ENCODE assay signal across 11 cellular contexts in the genomic region with DNA sequence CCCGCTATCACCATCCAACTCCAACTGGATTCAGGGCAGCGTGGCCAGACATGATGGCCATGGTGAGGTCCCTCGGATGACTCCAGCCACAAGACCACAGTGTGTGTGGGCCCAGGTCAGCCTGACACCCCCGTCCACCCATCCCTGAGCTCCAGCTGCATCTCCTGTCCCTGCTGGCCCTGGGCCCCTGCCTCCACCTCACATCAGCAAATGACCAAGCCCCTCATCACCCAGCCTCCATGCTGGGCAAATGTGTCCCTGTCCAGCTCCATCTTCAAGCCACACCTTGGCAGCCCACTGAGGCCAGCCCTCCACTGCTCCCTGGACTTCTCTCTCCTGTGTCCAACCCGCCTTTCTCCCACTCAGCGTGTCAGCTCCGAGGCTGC. TPM values are rescaled to one million over a fixed set of nuclear protein-coding genes. Genes with fewer than 3 reads are reported as not detected.
DNase-seq lines count a peak whose midpoint lies in the region; TF ChIP-seq lines count a peak whose summit lies in the region.
"Had no signal": no experiment of that assay in that cellular context is flagged by ENCODE, and none has a peak within 500 bp of the region (broad histone marks: within the 10 kb centered on the region; RNA-seq: fewer than 3 reads in every experiment).

No MANE protein-coding gene starts in this region.

- intact Hi-C loops in OCI-LY7 (cut with micrococcal nuclease; ENCODE audit: unreplicated experiment) (no loop called here), ovary (cut with DNase I) (no loop called here)

- CTCF ChIA-PET in OCI-LY7 (lab: Charles Lee; ENCODE audit: unreplicated experiment) = no interaction called here

- DNase-seq in GM06990 (ENCODE audit: extremely low read depth, insufficient read length) (no peak), OCI-LY7 (ENCODE audit: low spot score) (no peak), endothelial cell (ENCODE audit: low spot score) (no peak), NCI-H187 treated with DMSO at 0.1 percent for 48 hours (lab: John Stamatoyannopoulos, UW) (no peak), ovary (no peak), NCI-H2227 (lab: John Stamatoyannopoulos, UW; ENCODE audit: unreplicated experiment) (no peak)
- DNase-seq: DMS53, Karpas-422 had no signal

- H3K4me3 Mint-ChIP-seq in endothelial cell (ENCODE audit: unreplicated experiment) = peak overlapping the region; percentile 82

- H3K27me3 Mint-ChIP-seq in endothelial cell (ENCODE audit: unreplicated experiment) = peaks cover 13% of the 10 kb centered on the region

- H2AFZ ChIP-seq in OCI-LY7 (ENCODE audit: low read length) = no peak overlapping the region

- H3K4me1 ChIP-seq in OCI-LY7 (ENCODE audit: insufficient read depth, low read length, poor library complexity, severe bottlenecking) = peaks cover 42% of the 10 kb centered on the region
- no peaks in the 10 kb centered on the region for H3K4me1 ChIP-seq in ovary (ENCODE audit: insufficient read depth)

- H3K4me3 ChIP-seq in GM06990 (replicated peaks; ENCODE audit: low read depth, low read length) = peak overlapping the region; percentile 90
- no peak overlapping the region for H3K4me3 ChIP-seq in OCI-LY7 (ENCODE audit: low read depth, low read length, poor library complexity, severe bottlenecking)
- H3K4me3 ChIP-seq in skin epidermis = peak overlapping the region in 3 of 7 experiments; percentile 8 to 31 (median 26)
- H3K4me3 ChIP-seq in ovary = no peak overlapping the region

- peak overlapping the region; percentile 10; the same call in 1 of the 2 replicates for H3K4me2 ChIP-seq in OCI-LY7 (ENCODE audit: low read length)

- TF ChIP-seq CTCF in GM06990 (IDR thresholded peaks at IDR 0.05; ENCODE audit: insufficient read depth, low read length, poor library complexity, severe bottlenecking) = no peak
- no peak for TF ChIP-seq CTCF in OCI-LY7 (conservative IDR thresholded peaks at IDR 0.05; ENCODE audit: low read length)
- no peak for TF ChIP-seq CTCF in endothelial cell (IDR thresholded peaks at IDR 0.05; ENCODE audit: unreplicated experiment)
- no peak for TF ChIP-seq CTCF in ovary (IDR thresholded peaks at IDR 0.05)

- no TSS peak for BruUV-seq in OCI-LY7 (replicated peaks; lab: Mats Ljungman, UMichigan)

- no peaks in the 10 kb centered on the region for H4K20me1 ChIP-seq in OCI-LY7 (ENCODE audit: insufficient read depth, low read length)

- no peaks in the 10 kb centered on the region for H3K9me3 ChIP-seq in OCI-LY7 (ENCODE audit: low read length)
- no peaks in the 10 kb centered on the region for H3K9me3 ChIP-seq in ovary

- H3K27ac Mint-ChIP-seq in endothelial cell (ENCODE audit: unreplicated experiment) = peak overlapping the region; percentile 65

- 68 to 80% (median 75%) methylated on average over 7 of the region's 7 CpGs for WGBS in ovary, 3 donors

- no peak for TF ChIP-seq POLR2A in ovary (IDR thresholded peaks at IDR 0.05)

- POLR2A ChIA-PET in OCI-LY7 (lab: Charles Lee) = no interaction called here

- H3K27ac ChIP-seq in OCI-LY7 (ENCODE audit: low read depth, low read length, poor library complexity, severe bottlenecking) (no peak overlapping the region), skin epidermis (peak overlapping the region in 17 of 21 experiments; percentile 38 to 96 (median 74)), ovary (no peak overlapping the region)

- H3K9me2 ChIP-seq in OCI-LY7 (ENCODE audit: insufficient read depth, low read length) = no peaks in the 10 kb centered on the region

- peaks cover 20% of the 10 kb centered on the region for H3K4me1 Mint-ChIP-seq in endothelial cell (ENCODE audit: unreplicated experiment)

- no peaks in the 10 kb centered on the region for H3K9me3 Mint-ChIP-seq in endothelial cell (ENCODE audit: unreplicated experiment)

- H3K79me2 ChIP-seq in OCI-LY7 (ENCODE audit: insufficient read depth, low read depth, low read length) = no peaks in the 10 kb centered on the region

- peaks cover 4% of the 10 kb centered on the region for H3K36me3 Mint-ChIP-seq in endothelial cell (ENCODE audit: low read depth, unreplicated experiment)

- peaks cover 23% of the 10 kb centered on the region for H3K36me3 ChIP-seq in GM06990 (ENCODE audit: control insufficient read depth, insufficient read depth, low read length)
- H3K36me3 ChIP-seq in OCI-LY7 (ENCODE audit: insufficient read depth, low read length) = no peaks in the 10 kb centered on the region
- H3K36me3 ChIP-seq in ovary = no peaks in the 10 kb centered on the region

- TF ChIP-seq EP300 in ovary (IDR thresholded peaks at IDR 0.05) = no peak

- no peaks in the 10 kb centered on the region for H3K27me3 ChIP-seq in GM06990 (replicated peaks; ENCODE audit: control insufficient read depth, insufficient read depth, low read length)
- no peaks in the 10 kb centered on the region for H3K27me3 ChIP-seq in ovary

RNA-seq across cellular contexts. Expression of a gene that starts 3.2 kb away (rescaled TPM):
- total RNA-seq in OCI-LY7 (2014; rRNA removed; shearing (Covaris generic)) = 0.10 and 1.0 TPM in 2 replicates
- total RNA-seq in OCI-LY7 (2022) (1.9 and 3.0 TPM in 2 replicates), endothelial cell (ENCODE audit: unreplicated experiment) (not detected), ovary (1 to 10 TPM in 1 of 7 donors, under 1 TPM in 6; 0.35 to 2.0 (median 0.79) TPM)
- under 1 TPM; 0.27 to 0.45 TPM for polyA plus RNA-seq in ovary
- polyA plus RNA-seq: fibroblast of lung, neural cell had no signal

RNA-seq across cellular contexts. Expression of a gene that starts 41.2 kb away (rescaled TPM):
- 109 and 110 TPM in 2 replicates for total RNA-seq in OCI-LY7 (2014; rRNA removed; shearing (Covaris generic))
- total RNA-seq in OCI-LY7 (2022) (74.0 and 79.5 TPM in 2 replicates), endothelial cell (ENCODE audit: unreplicated experiment) (40.1 TPM), ovary (1 to 10 TPM; 6.3 to 9.4 (median 7.6) TPM)
- polyA plus RNA-seq in ovary = 1 to 10 TPM; 2.9 to 7.3 TPM

Comparison
In these comparisons a context has a peak if more than half of its experiments do, and no peak if none do; other contexts are left out.
1. H3K27ac ChIP-seq: peak in skin epidermis (17 of 21); none in OCI-LY7 (single experiment) and ovary (0 of 2).